ENCODE assay signal across 22 cellular contexts in genomic region chr3:66370179-66370578, GRCh38.
DNase-seq lines count a peak whose midpoint lies in the region; ATAC-seq and TF ChIP-seq lines count a peak whose summit lies in the region.
"Had no signal": no experiment of that assay in that cellular context is flagged by ENCODE, and none has a peak within 500 bp of the region (broad histone marks: within the 10 kb centered on the region; RNA-seq: fewer than 3 reads in every experiment).

No MANE protein-coding gene starts in this region.

- no peak overlapping the region for H3K4me3 Mint-ChIP-seq in CD4-positive, alpha-beta T cell
- H3K4me3 Mint-ChIP-seq in T-cell (no peak overlapping the region), progenitor cell of endocrine pancreas (ENCODE audit: low read depth) (no peak overlapping the region)
- no peak overlapping the region for H3K4me3 Mint-ChIP-seq in activated CD4-positive, alpha-beta T cell treated with anti-CD3 and anti-CD28 coated beads for 36 hours
- H3K4me3 Mint-ChIP-seq: H9 had no signal

- DNase-seq in CD4-positive, alpha-beta T cell = no peak
- DNase-seq in T-cell (no peak), left cardiac atrium (peak; percentile 72), progenitor cell of endocrine pancreas (ENCODE audit: low spot score, unreplicated experiment) (no peak), 8988T (no peak)
- no peak for DNase-seq in activated CD4-positive, alpha-beta T cell treated with anti-CD3 and anti-CD28 coated beads for 36 hours
- DNase-seq in activated CD4-positive, CD25-positive, alpha-beta regulatory T cell (lab: John Stamatoyannopoulos, UW) = no peak
- DNase-seq: DMS79 treated with DMSO at 0.1 percent for 48 hours; H9; Kasumi-1; MG63; NCI-H1092 treated with DMSO at 0.1 percent for 48 hours; NCI-H146; NCI-H2029 treated with DMSO at 0.1 percent for 48 hours; NCI-H2171; NCI-H446; NCI-H69; NK-92 treated with Interleukin-12 subunit alpha and Interleukin-12 subunit beta, amount 100 ng/mL, for 24 hours; SHP77 had no signal

- intact Hi-C loops in CD4-positive, alpha-beta T cell (cut with DNase I, micrococcal nuclease) = no loop called here
- intact Hi-C loops in left cardiac atrium (cut with DNase I) = loop anchor here in 1 of 2 donors (5.0 kb wide), 1 partner anchor 93 kb away; no protein-coding TSS in a partner anchor
- intact Hi-C loops in activated CD4-positive, alpha-beta T cell treated with anti-CD3 and anti-CD28 coated beads for 36 hours (cut with DNase I, micrococcal nuclease) = no loop called here

- no peak overlapping the region for H3K27ac ChIP-seq in CD4-positive, alpha-beta T cell (ENCODE audit: low read depth, low read length)
- H3K27ac ChIP-seq: BLaER1 treated with 17β-estradiol and CSF1 and Interleukin-3, amounts not matched to agents 10 nM and 100 nM; SK-N-MC had no signal

- H3K27me3 ChIP-seq in CD4-positive, alpha-beta T cell (ENCODE audit: control insufficient read depth, insufficient read depth, low read length) = no peaks in the 10 kb centered on the region
- H3K27me3 ChIP-seq: BLaER1 treated with 17β-estradiol and CSF1 and Interleukin-3, amounts not matched to agents 10 nM and 100 nM; MG63 had no signal

- H3K4me1 Mint-ChIP-seq in CD4-positive, alpha-beta T cell (ENCODE audit: low read depth) = no peaks in the 10 kb centered on the region
- peaks cover 0 to 14% (median 5%) of the 10 kb centered on the region in 3 donors for H3K4me1 Mint-ChIP-seq in T-cell
- H3K4me1 Mint-ChIP-seq in progenitor cell of endocrine pancreas (ENCODE audit: low read depth) = peaks cover 4% of the 10 kb centered on the region
- H3K4me1 Mint-ChIP-seq in activated CD4-positive, alpha-beta T cell treated with anti-CD3 and anti-CD28 coated beads for 36 hours = no peaks in the 10 kb centered on the region

- no peak for ATAC-seq in CD4-positive, alpha-beta T cell (ENCODE audit: poor library complexity)
- ATAC-seq in T-cell (replicated peaks in 1 of 4) (no peak), left cardiac atrium (peak; percentile 78 to 88), HG02610 (IDR thresholded peaks at IDR 0.05; ENCODE audit: unreplicated experiment) (no peak)
- no peak for ATAC-seq in activated CD4-positive, alpha-beta T cell treated with anti-CD3 and anti-CD28 coated beads for 36 hours

- peaks cover 67% of the 10 kb centered on the region for H3K36me3 Mint-ChIP-seq in CD4-positive, alpha-beta T cell (ENCODE audit: low read depth)
- H3K36me3 Mint-ChIP-seq in T-cell (peaks cover 36% of the 10 kb centered on the region), progenitor cell of endocrine pancreas (ENCODE audit: insufficient read depth) (peaks cover 2% of the 10 kb centered on the region)
- H3K36me3 Mint-ChIP-seq in activated CD4-positive, alpha-beta T cell treated with anti-CD3 and anti-CD28 coated beads for 36 hours (ENCODE audit: low read depth) = peaks cover 19% of the 10 kb centered on the region

- H3K9me3 Mint-ChIP-seq in CD4-positive, alpha-beta T cell = no peaks in the 10 kb centered on the region
- no peaks in the 10 kb centered on the region for H3K9me3 Mint-ChIP-seq in T-cell
- H3K9me3 Mint-ChIP-seq in progenitor cell of endocrine pancreas (ENCODE audit: low read depth) = no peaks in the 10 kb centered on the region
- no peaks in the 10 kb centered on the region for H3K9me3 Mint-ChIP-seq in activated CD4-positive, alpha-beta T cell treated with anti-CD3 and anti-CD28 coated beads for 36 hours (ENCODE audit: low read depth)
- H3K9me3 Mint-ChIP-seq: H9 had no signal

- peak overlapping the region; percentile 46 for H3K27ac Mint-ChIP-seq in CD4-positive, alpha-beta T cell
- H3K27ac Mint-ChIP-seq in T-cell (peak overlapping the region; percentile 63 to 73), progenitor cell of endocrine pancreas (peak overlapping the region; percentile 14)
- no peak overlapping the region for H3K27ac Mint-ChIP-seq in activated CD4-positive, alpha-beta T cell treated with anti-CD3 and anti-CD28 coated beads for 36 hours
- H3K27ac Mint-ChIP-seq: H9 had no signal

- H3K27me3 Mint-ChIP-seq in CD4-positive, alpha-beta T cell = no peaks in the 10 kb centered on the region
- H3K27me3 Mint-ChIP-seq in T-cell (no peaks in the 10 kb centered on the region), progenitor cell of endocrine pancreas (no peaks in the 10 kb centered on the region)
- H3K27me3 Mint-ChIP-seq in activated CD4-positive, alpha-beta T cell treated with anti-CD3 and anti-CD28 coated beads for 36 hours = no peaks in the 10 kb centered on the region

- H3K9me3 ChIP-seq in CD4-positive, alpha-beta T cell (ENCODE audit: control insufficient read depth, low read length) = no peaks in the 10 kb centered on the region
- H3K9me3 ChIP-seq: BLaER1 treated with 17β-estradiol and CSF1 and Interleukin-3, amounts not matched to agents 10 nM and 100 nM; MG63 had no signal

- TF ChIP-seq CTCF in CD4-positive, alpha-beta T cell (IDR thresholded peaks at IDR 0.05) = no peak
- no peak for TF ChIP-seq CTCF in progenitor cell of endocrine pancreas (IDR thresholded peaks at IDR 0.05; ENCODE audit: unreplicated experiment)

- POLR2A ChIA-PET in CD4-positive, alpha-beta T cell (lab: Charles Lee) = no interaction called here
- POLR2A ChIA-PET in T-cell (lab: Charles Lee) = no interaction called here
- POLR2A ChIA-PET in activated CD4-positive, alpha-beta T cell treated with anti-CD3 and anti-CD28 coated beads for 36 hours (lab: Charles Lee) = no interaction called here

- CTCF ChIA-PET in CD4-positive, alpha-beta T cell (lab: Charles Lee) = no interaction called here
- CTCF ChIA-PET in T-cell (lab: Charles Lee) = interaction anchor here (0.5 to 1.0 kb wide), 2 partner anchors 93 to 453 kb away, joined by 3 read pairs; no protein-coding TSS in a partner anchor
- CTCF ChIA-PET in activated CD4-positive, alpha-beta T cell treated with anti-CD3 and anti-CD28 coated beads for 36 hours (lab: Charles Lee) = interaction anchor here (1.6 kb wide), 1 partner anchor 116 kb away, joined by 4 read pairs; no protein-coding TSS in a partner anchor

Comparison
In these comparisons a context has a peak if more than half of its experiments do, and no peak if none do; other contexts are left out.
1. ATAC-seq: peak in left cardiac atrium (2 of 2); none in CD4-positive, alpha-beta T cell (single experiment), T-cell (0 of 4), activated CD4-positive, alpha-beta T cell treated with anti-CD3 and anti-CD28 coated beads for 36 hours (single experiment) and HG02610 (single experiment).